ENCODE assay signal across 9 cellular contexts in genomic region chr17:67431210-67432015, GRCh38. TPM values are rescaled to one million over a fixed set of nuclear protein-coding genes. Genes with fewer than 3 reads are reported as not detected.
DNase-seq lines count a peak whose midpoint lies in the region; ATAC-seq lines count a peak whose summit lies in the region.
"Had no signal": no experiment of that assay in that cellular context is flagged by ENCODE, and none has a peak within 500 bp of the region (broad histone marks: within the 10 kb centered on the region; RNA-seq: fewer than 3 reads in every experiment).

No MANE protein-coding gene starts in this region.

- peak overlapping the region; percentile 28 for H3K27ac ChIP-seq in CD4-positive, CD25-positive, alpha-beta regulatory T cell (ENCODE audit: insufficient read depth, low read length, poor library complexity, severe bottlenecking)

- peak overlapping the region in 1 of 4 donors; percentile 26 for H3K4me3 Mint-ChIP-seq in CD4-positive, CD25-positive, alpha-beta regulatory T cell

- no peaks in the 10 kb centered on the region for H3K9me3 ChIP-seq in CD4-positive, CD25-positive, alpha-beta regulatory T cell (ENCODE audit: control insufficient read depth in 2 of 2, low read length in 2 of 2)
- no peaks in the 10 kb centered on the region; the same call in 1 of the 2 replicates for H3K9me3 ChIP-seq in MG63

- H3K4me1 Mint-ChIP-seq in CD4-positive, CD25-positive, alpha-beta regulatory T cell = peaks cover 34 to 72% (median 53%) of the 10 kb centered on the region in 4 donors

- peaks cover 34% of the 10 kb centered on the region for H3K4me1 ChIP-seq in CD4-positive, CD25-positive, alpha-beta regulatory T cell (ENCODE audit: control insufficient read depth, insufficient read depth, low read length, poor library complexity, severe bottlenecking)

- peaks cover 0 to 2% (median 0%) of the 10 kb centered on the region in 7 donors for H3K9me3 Mint-ChIP-seq in CD4-positive, CD25-positive, alpha-beta regulatory T cell
- no peaks in the 10 kb centered on the region for H3K9me3 Mint-ChIP-seq in activated naive CD4-positive, alpha-beta T cell treated with anti-CD3 and anti-CD28 coated beads, Interleukin-2, amount 50 U/mL, for 72 hours

- peak in 1 of 2 donors; percentile 37 for ATAC-seq in CD4-positive, CD25-positive, alpha-beta regulatory T cell (ENCODE audit: low read depth in 2 of 2)
- peak; percentile 86 to 90 for ATAC-seq in activated naive CD4-positive, alpha-beta T cell treated with anti-CD3 and anti-CD28 coated beads, Interleukin-2, amount 50 U/mL, for 72 hours
- ATAC-seq in left colon (peak; percentile 42), GM18909 (IDR thresholded peaks at IDR 0.05; ENCODE audit: poor library complexity, unreplicated experiment) (no peak)

- H3K27me3 ChIP-seq in CD4-positive, CD25-positive, alpha-beta regulatory T cell (ENCODE audit: control insufficient read depth, insufficient read depth, low read length) = no peaks in the 10 kb centered on the region
- no peaks in the 10 kb centered on the region for H3K27me3 ChIP-seq in MG63

- peak in 1 of 3 donors; percentile 31 for DNase-seq in CD4-positive, CD25-positive, alpha-beta regulatory T cell
- peak; percentile 90 for DNase-seq in HT1080 (ENCODE audit: low read depth)
- no peak for DNase-seq in activated naive CD4-positive, alpha-beta T cell treated with anti-CD3 and anti-CD28 coated beads, Interleukin-2, amount 50 U/mL, for 72 hours (ENCODE audit: low spot score in 2 of 2)
- no peak for DNase-seq in left colon
- no peak for DNase-seq in OCI-M2 (lab: John Stamatoyannopoulos, UW; ENCODE audit: unreplicated experiment)
- no peak for DNase-seq in stimulated activated naive CD4-positive, alpha-beta T cell (lab: John Stamatoyannopoulos, UW)
- no peak for DNase-seq in MG63
- DNase-seq: activated CD4-positive, alpha-beta T cell treated with anti-CD3 and anti-CD28 coated beads, Interleukin-2, amount 50 U/mL, for 1 hour had no signal

- peaks cover 11% of the 10 kb centered on the region for H3K36me3 Mint-ChIP-seq in CD4-positive, CD25-positive, alpha-beta regulatory T cell
- peaks cover 0 to 10% of the 10 kb centered on the region in 2 donors for H3K36me3 Mint-ChIP-seq in activated naive CD4-positive, alpha-beta T cell treated with anti-CD3 and anti-CD28 coated beads, Interleukin-2, amount 50 U/mL, for 72 hours

- no peak overlapping the region for H3K4me3 ChIP-seq in CD4-positive, CD25-positive, alpha-beta regulatory T cell (ENCODE audit: low read depth, low read length)
- no peak overlapping the region for H3K4me3 ChIP-seq in MG63

- intact Hi-C loops in left colon (cut with DNase I, micrococcal nuclease) = no loop called here

- no peaks in the 10 kb centered on the region for H3K36me3 ChIP-seq in CD4-positive, CD25-positive, alpha-beta regulatory T cell (ENCODE audit: control insufficient read depth, insufficient read depth, low read length)
- H3K36me3 ChIP-seq in MG63 = no peaks in the 10 kb centered on the region

- H3K27me3 Mint-ChIP-seq in CD4-positive, CD25-positive, alpha-beta regulatory T cell = peaks cover 4% of the 10 kb centered on the region

- peak overlapping the region; percentile 67 to 85 (median 76) for H3K27ac Mint-ChIP-seq in CD4-positive, CD25-positive, alpha-beta regulatory T cell
- peak overlapping the region; percentile 92 to 97 for H3K27ac Mint-ChIP-seq in activated naive CD4-positive, alpha-beta T cell treated with anti-CD3 and anti-CD28 coated beads, Interleukin-2, amount 50 U/mL, for 72 hours

RNA-seq across cellular contexts. Expression of gene PITPNC1, which starts 54.3 kb away (rescaled TPM):
- 47.9 TPM for total RNA-seq in CD4-positive, CD25-positive, alpha-beta regulatory T cell
- 10 to 100 TPM; 27.3 to 39.5 (median 39.0) TPM for polyA plus RNA-seq in CD4-positive, CD25-positive, alpha-beta regulatory T cell
- total RNA-seq in HT1080 (2014; rRNA removed; shearing (Covaris generic)) = 2.8 and 6.4 TPM in 2 replicates
- 7.1 and 7.3 TPM in 2 replicates for polyA plus RNA-seq in HT1080 (2015; cell fraction: cytosol; rRNA removed)
- 4.7 and 5.5 TPM in 2 replicates for polyA plus RNA-seq in HT1080 (2015; cell fraction: nucleus; rRNA removed)
- total RNA-seq in activated naive CD4-positive, alpha-beta T cell treated with anti-CD3 and anti-CD28 coated beads, Interleukin-2, amount 50 U/mL, for 72 hours = 10 to 100 TPM; 56.8 to 65.3 TPM
- 10 to 100 TPM; 13.7 to 15.6 TPM for total RNA-seq in left colon
- total RNA-seq in MG63 (2014; rRNA removed; shearing (Covaris generic); ENCODE audit: low replicate concordance) = 0.49 and 0.99 TPM in 2 replicates
